In genomic region chr14:67571275-67571990, GRCh38 we compare ENCODE assay signal across 7 cellular contexts. TPM values are rescaled to one million over a fixed set of nuclear protein-coding genes. Genes with fewer than 3 reads are reported as not detected.
DNase-seq lines count a peak whose midpoint lies in the region; ATAC-seq and TF ChIP-seq lines count a peak whose summit lies in the region.

No MANE protein-coding gene starts in this region.

- H3K9ac ChIP-seq in fibroblast of lung (ENCODE audit: insufficient read depth, low read length) = no peak overlapping the region

- H3K36me3 ChIP-seq in OCI-LY7 (ENCODE audit: insufficient read depth, low read length) = no peaks in the 10 kb centered on the region
- H3K36me3 ChIP-seq in fibroblast of lung (ENCODE audit: control insufficient read depth, insufficient read depth, low read length) = no peaks in the 10 kb centered on the region

- no peak overlapping the region for H2AFZ ChIP-seq in OCI-LY7 (ENCODE audit: low read length)
- no peak overlapping the region for H2AFZ ChIP-seq in fibroblast of lung (ENCODE audit: low read length)

- H4K20me1 ChIP-seq in OCI-LY7 (ENCODE audit: insufficient read depth, low read length) (no peaks in the 10 kb centered on the region), fibroblast of lung (ENCODE audit: control insufficient read depth, extremely low read depth, insufficient read depth, low read length) (no peaks in the 10 kb centered on the region)

- BruUV-seq in OCI-LY7 (replicated peaks; lab: Mats Ljungman, UMichigan) = no TSS peak

- POLR2A ChIA-PET in OCI-LY7 (lab: Charles Lee) = interaction anchor here (0.9 to 1.2 kb wide), 3 partner anchors 18 to 146 kb away, joined by 3 read pairs; no protein-coding TSS in a partner anchor

- no peaks in the 10 kb centered on the region for H3K79me2 ChIP-seq in OCI-LY7 (ENCODE audit: insufficient read depth, low read depth, low read length)
- no peaks in the 10 kb centered on the region for H3K79me2 ChIP-seq in fibroblast of lung (ENCODE audit: control insufficient read depth, insufficient read depth, low read length)

- intact Hi-C loops in OCI-LY7 (cut with micrococcal nuclease; ENCODE audit: unreplicated experiment) = loop anchor here (1.0 to 2.0 kb wide), 2 partner anchors 45 to 144 kb away; no protein-coding TSS in a partner anchor

- H3K9me2 ChIP-seq in OCI-LY7 (ENCODE audit: insufficient read depth, low read length) = no peaks in the 10 kb centered on the region

- H3K27ac Mint-ChIP-seq in neural crest cell (ENCODE audit: unreplicated experiment) = peak overlapping the region; percentile 54
- no peak overlapping the region for H3K27ac Mint-ChIP-seq in stimulated activated naive CD8-positive, alpha-beta T cell treated with anti-CD3 and anti-CD28 coated beads, Interleukin-15, amount 100 ng/mL, for 72 hours

- H3K4me3 Mint-ChIP-seq in neural crest cell = no peak overlapping the region
- H3K4me3 Mint-ChIP-seq in stimulated activated naive CD8-positive, alpha-beta T cell treated with anti-CD3 and anti-CD28 coated beads, Interleukin-15, amount 100 ng/mL, for 72 hours = no peak overlapping the region

- H3K9me3 ChIP-seq in OCI-LY7 (ENCODE audit: low read length) (no peaks in the 10 kb centered on the region), fibroblast of lung (ENCODE audit: control insufficient read depth, insufficient read depth, low read depth, low read length) (no peaks in the 10 kb centered on the region)

- H3K27me3 ChIP-seq in fibroblast of lung (ENCODE audit: control insufficient read depth, insufficient read depth, low read length) = no peaks in the 10 kb centered on the region

- peak; percentile 60 for ATAC-seq in HG03520 (IDR thresholded peaks at IDR 0.05; ENCODE audit: unreplicated experiment)
- ATAC-seq in stimulated activated naive CD8-positive, alpha-beta T cell treated with anti-CD3 and anti-CD28 coated beads, Interleukin-15, amount 100 ng/mL, for 72 hours = peak; percentile 85

- H3K9me3 Mint-ChIP-seq in neural crest cell = no peaks in the 10 kb centered on the region
- H3K9me3 Mint-ChIP-seq in stimulated activated naive CD8-positive, alpha-beta T cell treated with anti-CD3 and anti-CD28 coated beads, Interleukin-15, amount 100 ng/mL, for 72 hours = no peaks in the 10 kb centered on the region

- peaks cover 6% of the 10 kb centered on the region for H3K4me1 Mint-ChIP-seq in neural crest cell
- H3K4me1 Mint-ChIP-seq in stimulated activated naive CD8-positive, alpha-beta T cell treated with anti-CD3 and anti-CD28 coated beads, Interleukin-15, amount 100 ng/mL, for 72 hours = no peaks in the 10 kb centered on the region

- CTCF ChIA-PET in OCI-LY7 (lab: Charles Lee; ENCODE audit: unreplicated experiment) = interaction anchor here (0.8 to 2.2 kb wide), 5 partner anchors 45 to 144 kb away, joined by 3 to 21 read pairs (median 5); no protein-coding TSS in a partner anchor

- no peak overlapping the region for H3K4me2 ChIP-seq in OCI-LY7 (ENCODE audit: low read length)
- H3K4me2 ChIP-seq in fibroblast of lung (ENCODE audit: extremely low read depth, insufficient read depth, low read length) = no peak overlapping the region

- peaks cover 3% of the 10 kb centered on the region for H3K36me3 Mint-ChIP-seq in neural crest cell (ENCODE audit: low read depth)

- H3K4me3 ChIP-seq in OCI-LY7 (ENCODE audit: low read depth, low read length, poor library complexity, severe bottlenecking) (no peak overlapping the region), fibroblast of lung (replicated peaks in 1 of 4; ENCODE audit: control extremely low read depth in 1 of 4, insufficient read depth in 1 of 4, low read depth in 3 of 4, low read length in 4 of 4) (no peak overlapping the region)

- no peak overlapping the region for H3K27ac ChIP-seq in OCI-LY7 (ENCODE audit: low read depth, low read length, poor library complexity, severe bottlenecking)
- no peak overlapping the region for H3K27ac ChIP-seq in fibroblast of lung (ENCODE audit: insufficient read depth, low read length)

- TF ChIP-seq CTCF in GM12873 (IDR thresholded peaks at IDR 0.05; ENCODE audit: insufficient read depth, low read depth, low read length, missing control alignments) = peak; percentile 90
- TF ChIP-seq CTCF in OCI-LY7 (conservative IDR thresholded peaks at IDR 0.05; ENCODE audit: low read length) = peak; percentile 96
- peak; percentile 95 to 97 for TF ChIP-seq CTCF in fibroblast of lung (conservative IDR thresholded peaks at IDR 0.05 in 1 of 2, IDR thresholded peaks at IDR 0.05 in 1 of 2; ENCODE audit: low read depth in 1 of 2, low read length in 2 of 2)
- peak; percentile 83 for TF ChIP-seq CTCF in neural crest cell (conservative IDR thresholded peaks at IDR 0.05)

- no peaks in the 10 kb centered on the region for H3K27me3 Mint-ChIP-seq in neural crest cell (ENCODE audit: low read depth)
- H3K27me3 Mint-ChIP-seq in stimulated activated naive CD8-positive, alpha-beta T cell treated with anti-CD3 and anti-CD28 coated beads, Interleukin-15, amount 100 ng/mL, for 72 hours = no peaks in the 10 kb centered on the region

- H3K4me1 ChIP-seq in OCI-LY7 (ENCODE audit: insufficient read depth, low read length, poor library complexity, severe bottlenecking) = no peaks in the 10 kb centered on the region
- no peaks in the 10 kb centered on the region for H3K4me1 ChIP-seq in fibroblast of lung (ENCODE audit: control insufficient read depth, extremely low read depth, insufficient read depth, low read length)

- DNase-seq in OCI-LY7 (ENCODE audit: low spot score) (peak; percentile 67), fibroblast of lung (ENCODE audit: low read depth in 2 of 2) (peak; percentile 38 to 59), neural crest cell (ENCODE audit: low read depth, low spot score) (peak; percentile 72)
- peak; percentile 73 for DNase-seq in activated T-cell treated with anti-CD3 and anti-CD28 coated beads, Interleukin-2, amount 50 U/mL, for 1 hour
- peak; percentile 67 to 71 for DNase-seq in stimulated activated naive CD8-positive, alpha-beta T cell treated with anti-CD3 and anti-CD28 coated beads, Interleukin-15, amount 100 ng/mL, for 72 hours

RNA-seq across cellular contexts. Expression of gene PIGH, which starts 28.6 kb away (rescaled TPM):
- total RNA-seq in OCI-LY7 (2014; rRNA removed; shearing (Covaris generic)) = 19.7 and 23.0 TPM in 2 replicates
- 12.0 and 15.5 TPM in 2 replicates for total RNA-seq in OCI-LY7 (2022)
- 12.7 and 20.8 TPM in 2 replicates for total RNA-seq in fibroblast of lung
- polyA plus RNA-seq in fibroblast of lung = 14.2 and 15.6 TPM in 2 replicates
- polyA plus RNA-seq in fibroblast of lung (2012) = 9.8 and 10.0 TPM in 2 replicates
- 8.0 and 12.2 TPM in 2 replicates for polyA minus RNA-seq in fibroblast of lung (ENCODE audit: low replicate concordance)
- 19.9 and 23.0 TPM in 2 replicates for total RNA-seq in neural crest cell

RNA-seq across cellular contexts. Expression of gene PLEKHH1, which starts 38.3 kb away (rescaled TPM):
- total RNA-seq in OCI-LY7 (2014; rRNA removed; shearing (Covaris generic)) = not detected in 2 replicates
- not detected in 2 replicates for total RNA-seq in OCI-LY7 (2022)
- 0.33 and 0.77 TPM in 2 replicates for total RNA-seq in fibroblast of lung
- 0.10 and 0.71 TPM in 2 replicates for polyA plus RNA-seq in fibroblast of lung
- polyA plus RNA-seq in fibroblast of lung (2012) = 0.21 TPM in 2 replicates
- 0.16 and 4.9 TPM in 2 replicates for polyA minus RNA-seq in fibroblast of lung (ENCODE audit: low replicate concordance)
- total RNA-seq in neural crest cell = 35.7 and 40.0 TPM in 2 replicates

RNA-seq across cellular contexts. Expression of gene ARG2, which starts 48.3 kb away (rescaled TPM):
- 2.9 and 4.2 TPM in 2 replicates for total RNA-seq in OCI-LY7 (2014; rRNA removed; shearing (Covaris generic))
- total RNA-seq in OCI-LY7 (2022) (2.0 and 3.4 TPM in 2 replicates), fibroblast of lung (2.3 and 8.4 TPM in 2 replicates), neural crest cell (19.1 and 22.2 TPM in 2 replicates)
- polyA plus RNA-seq in fibroblast of lung = 1.9 and 3.2 TPM in 2 replicates
- polyA plus RNA-seq in fibroblast of lung (2012) = 1.5 and 3.3 TPM in 2 replicates
- 2.8 and 5.8 TPM in 2 replicates for polyA minus RNA-seq in fibroblast of lung (ENCODE audit: low replicate concordance)

Comparison
In these comparisons a context has a peak if more than half of its experiments do, and no peak if none do; other contexts are left out.
1. RNA of gene PLEKHH1, which starts 38.3 kb away (total RNA-seq): 35.7 to 40.0 TPM in neural crest cell; 0.33 to 0.77 TPM in fibroblast of lung and not detected in OCI-LY7; every median in the first group is over 10 times any median in the second.
2. Peak in every context shown above with its lines, with median percentiles within 50 percentile points of each other: CTCF ChIP-seq and DNase-seq.